Comparison of ENCODE assay signal across 8 cellular contexts in genomic region chr19:9834726-9835506, GRCh38. TPM values are rescaled to one million over a fixed set of nuclear protein-coding genes. Genes with fewer than 3 reads are reported as not detected.
DNase-seq lines count a peak whose midpoint lies in the region; ATAC-seq and TF ChIP-seq lines count a peak whose summit lies in the region.

Gene PIN1 (plus strand): TSS chr19:9835318. CDS start chr19:9835345, 27 bp downstream.

- H3K4me1 Mint-ChIP-seq in activated T-helper 17 cell treated with anti-CD3 and anti-CD28 coated beads, Interleukin-2, amount 50 U/mL, for 72 hours = peaks cover 7% of the 10 kb centered on the region
- peaks cover 7 to 30% (median 14%) of the 10 kb centered on the region in 4 donors for H3K4me1 Mint-ChIP-seq in naive thymus-derived CD8-positive, alpha-beta T cell

- H3K79me2 ChIP-seq in fibroblast of lung (ENCODE audit: control insufficient read depth, insufficient read depth, low read length) = peaks cover 18% of the 10 kb centered on the region

- peak within 1 kb of the TSS; percentile 91 for H3K4me2 ChIP-seq in fibroblast of lung (ENCODE audit: extremely low read depth, insufficient read depth, low read length)

- peak within 1 kb of the TSS; percentile 80 for H3K4me3 ChIP-seq in LNCaP clone FGC (ENCODE audit: low read depth, low read length)
- H3K4me3 ChIP-seq in fibroblast of lung (replicated peaks in 1 of 4; ENCODE audit: control extremely low read depth in 1 of 4, insufficient read depth in 1 of 4, low read depth in 3 of 4, low read length in 4 of 4) = peak within 1 kb of the TSS; percentile 72 to 89 (median 80)

- TF ChIP-seq CTCF in LNCaP clone FGC (IDR thresholded peaks at IDR 0.05; ENCODE audit: control insufficient read depth, extremely low read depth, insufficient read depth) (peak; percentile 52), RWPE1 (conservative IDR thresholded peaks at IDR 0.05; ENCODE audit: low read depth) (peak; percentile 57), fibroblast of lung (conservative IDR thresholded peaks at IDR 0.05 in 1 of 2, IDR thresholded peaks at IDR 0.05 in 1 of 2; ENCODE audit: low read depth in 1 of 2, low read length in 2 of 2) (peak; percentile 36 to 39)

- H3K9me3 Mint-ChIP-seq in activated T-helper 17 cell treated with anti-CD3 and anti-CD28 coated beads, Interleukin-2, amount 50 U/mL, for 72 hours = no peaks in the 10 kb centered on the region
- no peaks in the 10 kb centered on the region for H3K9me3 Mint-ChIP-seq in naive thymus-derived CD8-positive, alpha-beta T cell

- peaks cover 2% of the 10 kb centered on the region for H3K36me3 ChIP-seq in fibroblast of lung (ENCODE audit: control insufficient read depth, insufficient read depth, low read length)

- H4K20me1 ChIP-seq in fibroblast of lung (ENCODE audit: control insufficient read depth, extremely low read depth, insufficient read depth, low read length) = no peaks in the 10 kb centered on the region

- no peaks in the 10 kb centered on the region for H3K27me3 Mint-ChIP-seq in activated T-helper 17 cell treated with anti-CD3 and anti-CD28 coated beads, Interleukin-2, amount 50 U/mL, for 72 hours
- H3K27me3 Mint-ChIP-seq in naive thymus-derived CD8-positive, alpha-beta T cell = no peaks in the 10 kb centered on the region

- H3K27ac ChIP-seq in RWPE1 (peak within 1 kb of the TSS; percentile 71), fibroblast of lung (ENCODE audit: insufficient read depth, low read length) (peak within 1 kb of the TSS; percentile 58)

- H3K4me3 Mint-ChIP-seq in activated T-helper 17 cell treated with anti-CD3 and anti-CD28 coated beads, Interleukin-2, amount 50 U/mL, for 72 hours = peak within 1 kb of the TSS; percentile 90
- H3K4me3 Mint-ChIP-seq in naive thymus-derived CD8-positive, alpha-beta T cell = peak within 1 kb of the TSS; percentile 89 to 97 (median 94)

- ATAC-seq in activated T-helper 17 cell treated with anti-CD3 and anti-CD28 coated beads, Interleukin-2, amount 50 U/mL, for 72 hours (replicated peaks) = peak; percentile 99
- ATAC-seq in naive thymus-derived CD8-positive, alpha-beta T cell = peak; percentile 96

- CTCF ChIA-PET in RWPE1 (lab: Yijun Ruan, JAX) = interaction anchor here (0.5 to 1.1 kb wide), 3 partner anchors 79 to 437 kb away, joined by 3 to 5 read pairs (median 3); no protein-coding TSS in a partner anchor

- POLR2A ChIA-PET in RWPE1 (lab: Yijun Ruan, JAX; ENCODE audit: low non-redundant PET) = interaction anchor here (0.7 kb wide), 1 partner anchor 13 kb away, joined by 3 read pairs; no protein-coding TSS in a partner anchor
- POLR2A ChIA-PET in naive thymus-derived CD8-positive, alpha-beta T cell (lab: Charles Lee) = interaction anchor here (0.5 to 1.9 kb wide), 12 partner anchors 8 to 308 kb away, joined by 3 to 12 read pairs (median 4); partner anchors contain the start of genes FBXL12 and ZNF846

- H3K36me3 Mint-ChIP-seq in activated T-helper 17 cell treated with anti-CD3 and anti-CD28 coated beads, Interleukin-2, amount 50 U/mL, for 72 hours (ENCODE audit: low read depth) = peaks cover 20% of the 10 kb centered on the region
- peaks cover 0 to 28% (median 2%) of the 10 kb centered on the region in 3 donors for H3K36me3 Mint-ChIP-seq in naive thymus-derived CD8-positive, alpha-beta T cell

- peaks cover 5% of the 10 kb centered on the region for H3K4me1 ChIP-seq in fibroblast of lung (ENCODE audit: control insufficient read depth, extremely low read depth, insufficient read depth, low read length)

- H3K9me3 ChIP-seq in fibroblast of lung (ENCODE audit: control insufficient read depth, insufficient read depth, low read depth, low read length) = no peaks in the 10 kb centered on the region

- DNase-seq in ELF-1 (ENCODE audit: low read depth, low spot score) (peak; percentile 100), GOT3 (lab: John Stamatoyannopoulos, UW) (peak; percentile 94), LNCaP clone FGC (ENCODE audit: low read depth) (peak; percentile 93), RWPE1 (ENCODE audit: low spot score) (peak; percentile 98), fibroblast of lung (ENCODE audit: low read depth in 2 of 2) (peak; percentile 97 to 98)
- DNase-seq in naive thymus-derived CD8-positive, alpha-beta T cell = peak; percentile 97 to 100 (median 99)
- peak; percentile 97 to 99 (median 99) for DNase-seq in stimulated activated naive CD4-positive, alpha-beta T cell (lab: John Stamatoyannopoulos, UW)

- no peaks in the 10 kb centered on the region for H3K27me3 ChIP-seq in fibroblast of lung (ENCODE audit: control insufficient read depth, insufficient read depth, low read length)

- H2AFZ ChIP-seq in fibroblast of lung (ENCODE audit: low read length) = peak within 1 kb of the TSS; percentile 66

- H3K27ac Mint-ChIP-seq in activated T-helper 17 cell treated with anti-CD3 and anti-CD28 coated beads, Interleukin-2, amount 50 U/mL, for 72 hours = peak within 1 kb of the TSS; percentile 79
- peak within 1 kb of the TSS; percentile 77 to 98 (median 94) for H3K27ac Mint-ChIP-seq in naive thymus-derived CD8-positive, alpha-beta T cell

- peak within 1 kb of the TSS; percentile 72 for H3K9ac ChIP-seq in fibroblast of lung (ENCODE audit: insufficient read depth, low read length)

RNA-seq across cellular contexts. Expression of gene PIN1, which starts in this region (rescaled TPM):
- 10 to 100 TPM; 62.0 to 93.1 TPM for total RNA-seq in activated T-helper 17 cell treated with anti-CD3 and anti-CD28 coated beads, Interleukin-2, amount 50 U/mL, for 72 hours
- 76.8 and 98.8 TPM in 2 replicates for total RNA-seq in fibroblast of lung
- polyA plus RNA-seq in fibroblast of lung = 33.4 and 54.1 TPM in 2 replicates
- 72.9 and 116 TPM in 2 replicates for polyA plus RNA-seq in fibroblast of lung (2012)
- polyA minus RNA-seq in fibroblast of lung (ENCODE audit: low replicate concordance) = 10.7 and 22.7 TPM in 2 replicates
- 10 to 100 TPM; 63.3 to 65.6 TPM for total RNA-seq in naive thymus-derived CD8-positive, alpha-beta T cell
- polyA plus RNA-seq in naive thymus-derived CD8-positive, alpha-beta T cell = 100 to 1,000 TPM in 1 of 3 donors, 10 to 100 TPM in 2; 85.3 to 126 (median 95.8) TPM

Comparison
In these comparisons a context has a peak if more than half of its experiments do, and no peak if none do; other contexts are left out.
1. Peak in every context shown above with its lines: DNase-seq, ATAC-seq, H3K4me3 ChIP-seq and H3K27ac ChIP-seq.